In genomic region chr10:5599613-5600520, GRCh38 we compare ENCODE assay signal across 1 cellular context.
TF ChIP-seq lines count a peak whose summit lies in the region.

No MANE protein-coding gene starts in this region.

TF ChIP-seq in H1, 55 proteins besides CTCF, POLR2A, EP300 and RAD21:
- no peak for TF ChIP-seq NANOG (IDR thresholded peaks at IDR 0.05; ENCODE audit: insufficient read depth, low read depth, low read length, poor library complexity, severe bottlenecking)
- TF ChIP-seq KDM4A (IDR thresholded peaks at IDR 0.05; ENCODE audit: low read depth, low read length, severe bottlenecking) = no peak
- TF ChIP-seq MAFK (IDR thresholded peaks at IDR 0.05; ENCODE audit: low read depth, low read length) = no peak
- no peak for TF ChIP-seq ZNF274 (IDR thresholded peaks at IDR 0.05; ENCODE audit: borderline replicate concordance, extremely low read depth, low read length)
- TF ChIP-seq NRF1 (IDR thresholded peaks at IDR 0.05; ENCODE audit: low read depth, low read length) = no peak
- TF ChIP-seq CHD1 (IDR thresholded peaks at IDR 0.05; ENCODE audit: low read depth, low read length) = no peak
- TF ChIP-seq SUZ12 (IDR thresholded peaks at IDR 0.05; ENCODE audit: low read length) = no peak
- no peak for TF ChIP-seq SRF (IDR thresholded peaks at IDR 0.05; ENCODE audit: low read depth, low read length)
- no peak for TF ChIP-seq CBX5 (IDR thresholded peaks at IDR 0.05; ENCODE audit: low read depth, low read length)
- no peak for TF ChIP-seq ATF2 (IDR thresholded peaks at IDR 0.05; ENCODE audit: low read length)
- TF ChIP-seq SP1 (IDR thresholded peaks at IDR 0.05; ENCODE audit: low read depth, low read length) = no peak
- TF ChIP-seq CEBPB (IDR thresholded peaks at IDR 0.05; ENCODE audit: low read depth, low read length) = no peak
- TF ChIP-seq FOSL1 (IDR thresholded peaks at IDR 0.05; ENCODE audit: insufficient read depth, low read depth, low read length) = no peak
- TF ChIP-seq SIN3A (conservative IDR thresholded peaks at IDR 0.05 in 1 of 2, IDR thresholded peaks at IDR 0.05 in 1 of 2; ENCODE audit: low read depth in 1 of 2, low read length in 2 of 2) = no peak
- no peak for TF ChIP-seq EGR1 (IDR thresholded peaks at IDR 0.05; ENCODE audit: borderline replicate concordance, low read depth, low read length)
- no peak for TF ChIP-seq POLR2AphosphoS5 (IDR thresholded peaks at IDR 0.05; ENCODE audit: low read depth, low read length)
- no peak for TF ChIP-seq TEAD4 (IDR thresholded peaks at IDR 0.05; ENCODE audit: low read depth, low read length)
- no peak for TF ChIP-seq SAP30 (IDR thresholded peaks at IDR 0.05; ENCODE audit: insufficient read depth, insufficient replicate concordance, low read length)
- TF ChIP-seq RNF2 (IDR thresholded peaks at IDR 0.05; ENCODE audit: borderline replicate concordance, low read depth, low read length, missing control alignments, poor library complexity, severe bottlenecking) = no peak
- TF ChIP-seq EZH2 (IDR thresholded peaks at IDR 0.05; ENCODE audit: low read depth, low read length, severe bottlenecking) = no peak
